ENCODE assay signal across 21 cellular contexts in the genomic region with DNA sequence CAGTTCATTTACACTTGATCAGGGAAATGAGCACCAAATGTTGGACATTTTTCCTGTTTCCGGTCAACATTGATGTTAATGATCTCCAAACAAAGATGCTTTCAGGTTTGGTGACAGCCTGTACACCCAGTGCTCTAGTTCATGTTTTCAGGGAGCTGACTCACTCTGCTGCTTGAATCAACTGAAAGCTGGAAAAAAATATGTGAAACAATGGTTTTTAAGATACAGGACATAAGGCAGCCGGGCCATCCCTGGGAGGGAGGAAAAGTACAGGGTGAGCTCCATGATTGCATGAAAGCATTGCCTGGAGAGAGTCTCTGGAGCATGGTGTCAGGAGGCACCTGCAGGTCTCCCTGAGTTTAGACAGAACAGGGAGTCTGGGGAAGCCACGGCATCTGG.
DNase-seq lines count a peak whose midpoint lies in the region; ATAC-seq lines count a peak whose summit lies in the region.
"Had no signal": no experiment of that assay in that cellular context is flagged by ENCODE, and none has a peak within 500 bp of the region (broad histone marks: within the 10 kb centered on the region; RNA-seq: fewer than 3 reads in every experiment).

No MANE protein-coding gene starts in this region.

- peaks cover 30% of the 10 kb centered on the region for H3K36me3 Mint-ChIP-seq in activated naive CD8-positive, alpha-beta T cell treated with anti-CD3 and anti-CD28 coated beads, Interleukin-2, amount 50 U/mL, for 24 hours (ENCODE audit: low read depth)
- H3K36me3 Mint-ChIP-seq in activated naive CD8-positive, alpha-beta T cell treated with anti-CD3 and anti-CD28 coated beads for 36 hours = peaks cover 25% of the 10 kb centered on the region
- peaks cover 48% of the 10 kb centered on the region for H3K36me3 Mint-ChIP-seq in memory B cell

- peak; percentile 25 for ATAC-seq in activated naive CD8-positive, alpha-beta T cell treated with anti-CD3 and anti-CD28 coated beads, Interleukin-2, amount 50 U/mL, for 24 hours
- ATAC-seq in memory B cell (ENCODE audit: low read depth) (no peak), HG02884 (IDR thresholded peaks at IDR 0.05; ENCODE audit: unreplicated experiment) (no peak), HG02759 (IDR thresholded peaks at IDR 0.05; ENCODE audit: unreplicated experiment) (no peak), GM19324 (IDR thresholded peaks at IDR 0.05; ENCODE audit: low FRiP score, unreplicated experiment) (no peak)
- ATAC-seq: effector memory CD8-positive, alpha-beta T cell; left lung; PC-3 had no signal

- no peaks in the 10 kb centered on the region for H3K9me3 Mint-ChIP-seq in activated naive CD8-positive, alpha-beta T cell treated with anti-CD3 and anti-CD28 coated beads, Interleukin-2, amount 50 U/mL, for 24 hours
- no peaks in the 10 kb centered on the region for H3K9me3 Mint-ChIP-seq in activated naive CD8-positive, alpha-beta T cell treated with anti-CD3 and anti-CD28 coated beads for 36 hours
- peaks cover 6% of the 10 kb centered on the region for H3K9me3 Mint-ChIP-seq in memory B cell
- H3K9me3 Mint-ChIP-seq: CD4-positive, alpha-beta T cell; effector memory CD8-positive, alpha-beta T cell had no signal

- H3K4me3 Mint-ChIP-seq in activated naive CD8-positive, alpha-beta T cell treated with anti-CD3 and anti-CD28 coated beads, Interleukin-2, amount 50 U/mL, for 24 hours = no peak overlapping the region
- H3K4me3 Mint-ChIP-seq in activated naive CD8-positive, alpha-beta T cell treated with anti-CD3 and anti-CD28 coated beads for 36 hours = no peak overlapping the region
- no peak overlapping the region for H3K4me3 Mint-ChIP-seq in memory B cell
- H3K4me3 Mint-ChIP-seq: activated CD4-positive, alpha-beta T cell treated with anti-CD3 and anti-CD28 coated beads, Interleukin-2, amount 10 ng/mL, durations not matched to agents 7 days and 5 days; activated naive CD8-positive, alpha-beta T cell treated with anti-CD3 and anti-CD28 coated beads, Interleukin-2, amount 10 ng/mL, durations not matched to agents 7 days and 5 days; brain; CD4-positive, alpha-beta T cell; effector memory CD8-positive, alpha-beta T cell had no signal

- peak overlapping the region; percentile 59 for H3K27ac Mint-ChIP-seq in activated naive CD8-positive, alpha-beta T cell treated with anti-CD3 and anti-CD28 coated beads, Interleukin-2, amount 50 U/mL, for 24 hours
- H3K27ac Mint-ChIP-seq in activated naive CD8-positive, alpha-beta T cell treated with anti-CD3 and anti-CD28 coated beads for 36 hours = no peak overlapping the region
- peak overlapping the region; percentile 45 for H3K27ac Mint-ChIP-seq in memory B cell
- H3K27ac Mint-ChIP-seq: activated CD4-positive, alpha-beta T cell treated with anti-CD3 and anti-CD28 coated beads, Interleukin-2, amount 10 ng/mL, durations not matched to agents 7 days and 5 days; activated naive CD8-positive, alpha-beta T cell treated with anti-CD3 and anti-CD28 coated beads, Interleukin-2, amount 10 ng/mL, durations not matched to agents 7 days and 5 days; CD4-positive, alpha-beta T cell had no signal

- DNase-seq in activated naive CD8-positive, alpha-beta T cell treated with anti-CD3 and anti-CD28 coated beads, Interleukin-2, amount 50 U/mL, for 24 hours = no peak
- DNase-seq in activated naive CD8-positive, alpha-beta T cell treated with anti-CD3 and anti-CD28 coated beads for 36 hours = no peak
- DNase-seq in astrocyte of the hippocampus (ENCODE audit: low read depth, low spot score) = peak; percentile 22
- no peak for DNase-seq in memory B cell (ENCODE audit: low spot score in 2 of 2)
- DNase-seq in NCI-H226 = no peak
- DNase-seq: activated CD4-positive, alpha-beta T cell treated with anti-CD3 and anti-CD28 coated beads, Interleukin-2, amount 10 ng/mL, durations not matched to agents 7 days and 5 days; activated naive CD8-positive, alpha-beta T cell treated with anti-CD3 and anti-CD28 coated beads, Interleukin-2, amount 10 ng/mL, durations not matched to agents 7 days and 5 days; CD4-positive, alpha-beta T cell; DMS153; effector memory CD8-positive, alpha-beta T cell; GDM1; left lung; NCI-H1694; NCI-H748 treated with DMSO at 0.1 percent for 48 hours; PC-3; SHP77 treated with DMSO at 0.1 percent for 48 hours; T-helper 1 cell had no signal

- H3K27me3 Mint-ChIP-seq in activated naive CD8-positive, alpha-beta T cell treated with anti-CD3 and anti-CD28 coated beads, Interleukin-2, amount 50 U/mL, for 24 hours = no peaks in the 10 kb centered on the region
- H3K27me3 Mint-ChIP-seq in activated naive CD8-positive, alpha-beta T cell treated with anti-CD3 and anti-CD28 coated beads for 36 hours = no peaks in the 10 kb centered on the region
- H3K27me3 Mint-ChIP-seq in memory B cell = no peaks in the 10 kb centered on the region
- H3K27me3 Mint-ChIP-seq: activated CD4-positive, alpha-beta T cell treated with anti-CD3 and anti-CD28 coated beads, Interleukin-2, amount 10 ng/mL, durations not matched to agents 7 days and 5 days; activated naive CD8-positive, alpha-beta T cell treated with anti-CD3 and anti-CD28 coated beads, Interleukin-2, amount 10 ng/mL, durations not matched to agents 7 days and 5 days; brain; CD4-positive, alpha-beta T cell; effector memory CD8-positive, alpha-beta T cell had no signal

- H3K4me1 Mint-ChIP-seq in activated naive CD8-positive, alpha-beta T cell treated with anti-CD3 and anti-CD28 coated beads, Interleukin-2, amount 50 U/mL, for 24 hours = peaks cover 32% of the 10 kb centered on the region
- peaks cover 16% of the 10 kb centered on the region for H3K4me1 Mint-ChIP-seq in activated naive CD8-positive, alpha-beta T cell treated with anti-CD3 and anti-CD28 coated beads for 36 hours
- peaks cover 23% of the 10 kb centered on the region for H3K4me1 Mint-ChIP-seq in memory B cell
- H3K4me1 Mint-ChIP-seq: activated CD4-positive, alpha-beta T cell treated with anti-CD3 and anti-CD28 coated beads, Interleukin-2, amount 10 ng/mL, durations not matched to agents 7 days and 5 days; activated naive CD8-positive, alpha-beta T cell treated with anti-CD3 and anti-CD28 coated beads, Interleukin-2, amount 10 ng/mL, durations not matched to agents 7 days and 5 days; brain had no signal
